ENCODE assay signal across 8 cellular contexts in genomic region chr14:95984206-95984605, GRCh38.
"Had no signal": no experiment of that assay in that cellular context is flagged by ENCODE, and none has a peak within 500 bp of the region (broad histone marks: within the 10 kb centered on the region; RNA-seq: fewer than 3 reads in every experiment).

No MANE protein-coding gene starts in this region.

- H3K4me3 ChIP-seq: GM12878 had no signal

- DNase-seq: GDM1, GF-D8 had no signal

- ATAC-seq: GM12878 had no signal

- FAIRE-seq: G401.6, GM12878, GM12891, GM12892, GM18507, GM19239 had no signal
